34 cellular contexts compared by ENCODE assay signal in the genomic region with DNA sequence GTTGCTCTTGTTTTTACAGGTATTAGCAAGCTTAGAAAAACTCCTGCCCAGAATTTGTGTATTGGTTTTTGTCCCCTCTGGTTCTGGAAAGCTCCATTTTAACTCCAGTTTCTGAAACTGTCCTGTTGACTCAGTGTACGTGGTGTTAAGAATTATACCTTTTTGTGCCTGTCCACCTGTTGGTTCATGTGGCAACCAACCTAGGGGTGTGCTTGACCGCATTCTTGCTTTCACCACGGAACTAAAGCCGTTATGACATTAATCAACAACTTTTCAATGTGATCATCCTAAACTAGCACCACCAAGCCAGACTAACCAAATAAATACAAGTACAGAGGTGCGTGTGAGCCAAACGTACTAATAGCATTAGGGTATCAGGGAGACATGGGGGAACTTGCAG. TPM values are rescaled to one million over a fixed set of nuclear protein-coding genes. Genes with fewer than 3 reads are reported as not detected.
"Had no signal": no experiment of that assay in that cellular context is flagged by ENCODE, and none has a peak within 500 bp of the region (broad histone marks: within the 10 kb centered on the region; RNA-seq: fewer than 3 reads in every experiment).

No MANE protein-coding gene starts in this region.

- ATAC-seq: Panc1, Right ventricle myocardium inferior had no signal

- DNase-seq: Kasumi-1, MG63, NCI-H1048, NCI-H1092 treated with DMSO at 0.1 percent for 48 hours, NCI-H1105 treated with DMSO at 0.1 percent for 48 hours, NCI-H1417, NCI-H1436, NCI-H146, NCI-H1694, NCI-H187, NCI-H1930, NCI-H2029 treated with DMSO at 0.1 percent for 48 hours, NCI-H2081 treated with DMSO at 0.1 percent for 48 hours, NCI-H2107, NCI-H2171, NCI-H226, NCI-H446 treated with DMSO at 0.1 percent for 48 hours, NCI-H510A, NCI-H524, NCI-H526, NCI-H69, NCI-H748 treated with DMSO at 0.1 percent for 48 hours, NCI-H82, PC-9, SHP77, SIG-M5, SJCRH30, SW 1271 had no signal

RNA-seq across cellular contexts. Expression of a gene that starts 56.0 kb away (rescaled TPM):
- total RNA-seq: M059J, OCI-LY7, PC-9, Right ventricle myocardium inferior, RPMI7951, SJCRH30, SK-MEL-5 had no signal
